ENCODE assay signal across 14 cellular contexts in genomic region chr7:142104550-142105527, GRCh38. TPM values are rescaled to one million over a fixed set of nuclear protein-coding genes. Genes with fewer than 3 reads are reported as not detected.
DNase-seq lines count a peak whose midpoint lies in the region; ATAC-seq and TF ChIP-seq lines count a peak whose summit lies in the region.
"Had no signal": no experiment of that assay in that cellular context is flagged by ENCODE, and none has a peak within 500 bp of the region (broad histone marks: within the 10 kb centered on the region; RNA-seq: fewer than 3 reads in every experiment).

No MANE protein-coding gene starts in this region.

- H3K27me3 Mint-ChIP-seq in activated naive CD8-positive, alpha-beta T cell treated with anti-CD3 and anti-CD28 coated beads, Interleukin-2, amount 50 U/mL, for 24 hours = peaks cover 2% of the 10 kb centered on the region

- H3K4me3 ChIP-seq in GM23248 (peak overlapping the region; percentile 45), fibroblast of mammary gland (ENCODE audit: control insufficient read depth, low read depth, low read length) (no peak overlapping the region), trophoblast cell (ENCODE audit: low read depth, low read length) (no peak overlapping the region), mesendoderm (ENCODE audit: low read length) (no peak overlapping the region)

- H2BK120ac ChIP-seq in trophoblast cell (ENCODE audit: insufficient read depth, low read length, poor library complexity) (no peak overlapping the region), mesendoderm (ENCODE audit: low read depth, low read length) (no peak overlapping the region)

- H3K79me2 ChIP-seq in GM23248 (ENCODE audit: insufficient read depth) = no peaks in the 10 kb centered on the region
- no peaks in the 10 kb centered on the region for H3K79me2 ChIP-seq in trophoblast cell (ENCODE audit: control insufficient read depth, insufficient read depth, low read length, poor library complexity)
- no peaks in the 10 kb centered on the region for H3K79me2 ChIP-seq in mesendoderm (ENCODE audit: control insufficient read depth, insufficient read depth, low read length)

- H3K27ac ChIP-seq in GM23248 (no peak overlapping the region), trophoblast cell (ENCODE audit: low read depth, low read length) (no peak overlapping the region), mesendoderm (ENCODE audit: low read depth, low read length) (no peak overlapping the region)

- H2AFZ ChIP-seq in GM23248 (no peak overlapping the region), trophoblast cell (ENCODE audit: insufficient read depth, low read length, poor library complexity) (no peak overlapping the region)

- no peak overlapping the region for H3K23ac ChIP-seq in trophoblast cell (ENCODE audit: low read length)
- no peak overlapping the region for H3K23ac ChIP-seq in mesendoderm (ENCODE audit: low read length)

- H3K27me3 ChIP-seq in GM23248 (replicated peaks; ENCODE audit: insufficient read depth) (no peaks in the 10 kb centered on the region), trophoblast cell (ENCODE audit: insufficient read depth, low read length) (no peaks in the 10 kb centered on the region), mesendoderm (ENCODE audit: insufficient read depth, low read length, poor library complexity) (no peaks in the 10 kb centered on the region)

- H3K9me3 ChIP-seq in GM23248 (ENCODE audit: low read depth) (no peaks in the 10 kb centered on the region), trophoblast cell (ENCODE audit: insufficient read depth, low read depth, low read length) (no peaks in the 10 kb centered on the region)

- H3K4ac ChIP-seq in trophoblast cell (ENCODE audit: low read depth, low read length) = no peak overlapping the region
- H3K4ac ChIP-seq in mesendoderm (ENCODE audit: low read depth, low read length) = no peak overlapping the region

- H2BK15ac ChIP-seq in mesendoderm (replicated peaks; ENCODE audit: low read depth) = no peak overlapping the region

- no peak overlapping the region for H2AK5ac ChIP-seq in trophoblast cell (ENCODE audit: low read length)
- no peak overlapping the region for H2AK5ac ChIP-seq in mesendoderm (ENCODE audit: low read length)

- no peaks in the 10 kb centered on the region; the same call in 1 of the 2 replicates for H3K4me1 ChIP-seq in GM23248 (ENCODE audit: insufficient read depth)
- H3K4me1 ChIP-seq in trophoblast cell (ENCODE audit: control insufficient read depth in 1 of 2, insufficient read depth in 2 of 2, low read length in 2 of 2) = no peaks in the 10 kb centered on the region
- H3K4me1 ChIP-seq in mesendoderm (ENCODE audit: control insufficient read depth, low read depth, low read length) = no peaks in the 10 kb centered on the region

- H4K91ac ChIP-seq in trophoblast cell (ENCODE audit: low read depth, low read length) = no peak overlapping the region

- H4K12ac ChIP-seq in trophoblast cell (ENCODE audit: low read depth, low read length) = no peak overlapping the region

- no peak for TF ChIP-seq CTCF in fibroblast of mammary gland (conservative IDR thresholded peaks at IDR 0.05; ENCODE audit: control insufficient read depth, insufficient read depth, low read depth, low read length)

- H3K36me3 Mint-ChIP-seq in activated naive CD8-positive, alpha-beta T cell treated with anti-CD3 and anti-CD28 coated beads, Interleukin-2, amount 50 U/mL, for 24 hours (ENCODE audit: low read depth) = no peaks in the 10 kb centered on the region
- H3K36me3 Mint-ChIP-seq: T-cell had no signal

- H3K4me1 Mint-ChIP-seq in activated naive CD8-positive, alpha-beta T cell treated with anti-CD3 and anti-CD28 coated beads, Interleukin-2, amount 50 U/mL, for 24 hours = no peaks in the 10 kb centered on the region
- H3K4me1 Mint-ChIP-seq: T-cell had no signal

- H3K18ac ChIP-seq in trophoblast cell (ENCODE audit: low read length) (no peak overlapping the region), mesendoderm (ENCODE audit: low read length) (no peak overlapping the region)

- no peak for ATAC-seq in activated naive CD8-positive, alpha-beta T cell treated with anti-CD3 and anti-CD28 coated beads, Interleukin-2, amount 50 U/mL, for 24 hours
- ATAC-seq: T-cell had no signal

- no peak overlapping the region for H3K56ac ChIP-seq in mesendoderm (ENCODE audit: low read length)

- in situ Hi-C loops in GM23248 (cut with MboI) = no loop called here

- no peaks in the 10 kb centered on the region for H3K9me3 Mint-ChIP-seq in activated naive CD8-positive, alpha-beta T cell treated with anti-CD3 and anti-CD28 coated beads, Interleukin-2, amount 50 U/mL, for 24 hours
- H3K9me3 Mint-ChIP-seq: T-cell had no signal

- H4K8ac ChIP-seq in trophoblast cell (ENCODE audit: low read depth, low read length) (no peak overlapping the region), mesendoderm (ENCODE audit: low read depth, low read length) (no peak overlapping the region)

- H3F3A ChIP-seq in GM23248 (ENCODE audit: insufficient read depth) = no peaks in the 10 kb centered on the region

- 29 to 34% methylated on average over 5 to 6 of the region's 6 CpGs for WGBS in GM23248 (ENCODE audit: low coverage in 1 of 2, low lambda C conversion rate in 2 of 2, missing lambda C conversion rate in 2 of 2), 2 experiments
- no CpG with 5 or more reads among the region's 6 CpGs for WGBS in trophoblast cell (ENCODE audit: extremely low coverage, insufficient coverage, insufficient read length)
- WGBS in mesendoderm (ENCODE audit: extremely low coverage, insufficient coverage, low lambda C conversion rate) = no CpG with 5 or more reads among the region's 6 CpGs

- H3K14ac ChIP-seq in trophoblast cell (ENCODE audit: low read length) = no peak overlapping the region

- H3K9ac ChIP-seq in GM23248 = no peak overlapping the region
- H3K9ac ChIP-seq in trophoblast cell (ENCODE audit: low read length) = no peak overlapping the region
- no peak overlapping the region for H3K9ac ChIP-seq in mesendoderm (ENCODE audit: low read length)

- no peak overlapping the region for H3K4me3 Mint-ChIP-seq in activated naive CD8-positive, alpha-beta T cell treated with anti-CD3 and anti-CD28 coated beads, Interleukin-2, amount 50 U/mL, for 24 hours
- H3K4me3 Mint-ChIP-seq: T-cell had no signal

- H2BK5ac ChIP-seq in trophoblast cell (ENCODE audit: low read depth, low read length, poor library complexity) = no peak overlapping the region
- H2BK5ac ChIP-seq in mesendoderm (ENCODE audit: low read length) = no peak overlapping the region

- H4K5ac ChIP-seq in mesendoderm (ENCODE audit: low read length) = no peak overlapping the region

- H3K4me2 ChIP-seq in GM23248 (ENCODE audit: unreplicated experiment) = peak overlapping the region; percentile 73
- H3K4me2 ChIP-seq in trophoblast cell (ENCODE audit: low read length) = no peak overlapping the region
- no peak overlapping the region for H3K4me2 ChIP-seq in mesendoderm (ENCODE audit: low read length)

- H3K36me3 ChIP-seq in GM23248 (ENCODE audit: low read depth) = no peaks in the 10 kb centered on the region
- no peaks in the 10 kb centered on the region for H3K36me3 ChIP-seq in trophoblast cell (ENCODE audit: control insufficient read depth in 1 of 2, insufficient read depth in 2 of 2, low read length in 2 of 2)
- H3K36me3 ChIP-seq in mesendoderm (ENCODE audit: control insufficient read depth, insufficient read depth, low read length) = no peaks in the 10 kb centered on the region

- H3K79me1 ChIP-seq in trophoblast cell (ENCODE audit: low read length) = no peaks in the 10 kb centered on the region
- no peaks in the 10 kb centered on the region for H3K79me1 ChIP-seq in mesendoderm (ENCODE audit: low read length)

- H2BK12ac ChIP-seq in trophoblast cell (ENCODE audit: low read length) = no peak overlapping the region

- DNase-seq in GM23248 = peak; percentile 45
- peak; percentile 68 for DNase-seq in OCI-M1 (lab: John Stamatoyannopoulos, UW)
- peak; percentile 13 for DNase-seq in fibroblast of mammary gland (ENCODE audit: low read depth)
- DNase-seq in trophoblast cell = peak; percentile 59 to 84
- no peak for DNase-seq in mesendoderm
- no peak for DNase-seq in NCI-H2196 (lab: John Stamatoyannopoulos, UW; ENCODE audit: unreplicated experiment)
- no peak for DNase-seq in activated naive CD8-positive, alpha-beta T cell treated with anti-CD3 and anti-CD28 coated beads, Interleukin-2, amount 50 U/mL, for 24 hours
- DNase-seq in stimulated activated CD4-positive, alpha-beta T cell treated with anti-CD3 and anti-CD28 coated beads, Interleukin-1b, Interleukin-23, amount 100 ng/mL, for 48 hours = no peak
- DNase-seq: activated CD8-positive, alpha-beta memory T cell treated with anti-CD3 and anti-CD28 coated beads, Interleukin-2, amount 50 U/mL, for 48 hours; caudate nucleus; DMS79 treated with DMSO at 0.1 percent for 48 hours; glutamatergic neuron; NCI-H2029 treated with DMSO at 0.1 percent for 48 hours; T-cell had no signal

- H4K20me1 ChIP-seq in GM23248 (ENCODE audit: insufficient read depth) = no peaks in the 10 kb centered on the region

- no peaks in the 10 kb centered on the region; the same call in 1 of the 2 replicates for H3K9me2 ChIP-seq in GM23248 (ENCODE audit: insufficient read depth)

- H3K27ac Mint-ChIP-seq in activated naive CD8-positive, alpha-beta T cell treated with anti-CD3 and anti-CD28 coated beads, Interleukin-2, amount 50 U/mL, for 24 hours = no peak overlapping the region
- H3K27ac Mint-ChIP-seq: T-cell had no signal

RNA-seq across cellular contexts. Expression of gene MGAM2, which starts 6.7 kb away (rescaled TPM):
- not detected in 2 replicates for total RNA-seq in GM23248 (2014; rRNA removed; shearing (Covaris generic))
- not detected in 2 replicates for polyA plus RNA-seq in GM23248 (2016; fragmentation: Nextera tagmentation; extraction: Ambion mirVana)
- 0.14 TPM in 2 replicates for polyA plus RNA-seq in trophoblast cell (2013)
- polyA plus RNA-seq in mesendoderm (2013, experiment 1 of 2) = 0.01 TPM
- 0.01 TPM for polyA plus RNA-seq in mesendoderm (2013, experiment 2 of 2)
- total RNA-seq: T-cell had no signal

Comparison
In these comparisons a context has a peak if more than half of its experiments do, and no peak if none do; other contexts are left out.
1. DNase-seq: peak in GM23248 (single experiment), OCI-M1 (single experiment), fibroblast of mammary gland (single experiment) and trophoblast cell (2 of 2); none in mesendoderm (single experiment), NCI-H2196 (single experiment), activated naive CD8-positive, alpha-beta T cell treated with anti-CD3 and anti-CD28 coated beads, Interleukin-2, amount 50 U/mL, for 24 hours (single experiment) and stimulated activated CD4-positive, alpha-beta T cell treated with anti-CD3 and anti-CD28 coated beads, Interleukin-1b, Interleukin-23, amount 100 ng/mL, for 48 hours (single experiment).